In genomic region chr10:114615600-114616007, GRCh38 we compare ENCODE assay signal across 8 cellular contexts. TPM values are rescaled to one million over a fixed set of nuclear protein-coding genes. Genes with fewer than 3 reads are reported as not detected.
A peak's percentile ranks its signal among the peaks of the same experiment; 100 is the strongest.
DNase-seq lines count a peak whose midpoint lies in the region; ATAC-seq and TF ChIP-seq lines count a peak whose summit lies in the region.

No MANE protein-coding gene starts in this region.

- H3K4me1 ChIP-seq in tibial artery (peaks cover 0 to 17% (median 0%) of the 10 kb centered on the region in 4 donors), body of pancreas (peaks cover 32% of the 10 kb centered on the region)

- H3K27me3 ChIP-seq in tibial artery (no peaks in the 10 kb centered on the region), body of pancreas (no peaks in the 10 kb centered on the region)

- DNase-seq in glomerular visceral epithelial cell (ENCODE audit: extremely low spot score): peak; percentile 66
- DNase-seq in NCI-H2029 treated with DMSO at 0.1 percent for 48 hours (lab: John Stamatoyannopoulos, UW): no peak
- DNase-seq in tibial artery: no peak
- DNase-seq in hepatic stellate cell (ENCODE audit: low spot score): no peak
- DNase-seq in body of pancreas: no peak

- intact Hi-C loops in tibial artery (cut with DNase I; ENCODE audit: low total_unique reads) (no loop called here), body of pancreas (cut with DNase I) (no loop called here)

- TF ChIP-seq CTCF in tibial artery (IDR thresholded peaks at IDR 0.05) (no peak), body of pancreas (IDR thresholded peaks at IDR 0.05) (no peak)

- no peaks in the 10 kb centered on the region for H3K36me3 ChIP-seq in tibial artery
- H3K36me3 ChIP-seq in body of pancreas (replicated peaks in 1 of 2; ENCODE audit: insufficient read depth in 1 of 2, low read depth in 2 of 2): no peaks in the 10 kb centered on the region

- TF ChIP-seq POLR2A in body of pancreas (IDR thresholded peaks at IDR 0.05): no peak

- no peaks in the 10 kb centered on the region for H3K9me3 ChIP-seq in tibial artery
- H3K9me3 ChIP-seq in body of pancreas: no peaks in the 10 kb centered on the region

- peak; percentile 91 for ATAC-seq in GM18520 (IDR thresholded peaks at IDR 0.05; ENCODE audit: unreplicated experiment)
- ATAC-seq in GM21390 (IDR thresholded peaks at IDR 0.05; ENCODE audit: unreplicated experiment): peak; percentile 94
- ATAC-seq in HG03196 (IDR thresholded peaks at IDR 0.05; ENCODE audit: unreplicated experiment): peak; percentile 96
- ATAC-seq in body of pancreas: no peak

- H3K27ac ChIP-seq in tibial artery (no peak overlapping the region), body of pancreas (peak overlapping the region in 1 of 4 donors; percentile 15)

- WGBS in body of pancreas, 2 donors: 54 to 58% methylated on average over 1 of the region's 1 CpG

- H3K4me3 ChIP-seq in tibial artery: no peak overlapping the region
- H3K4me3 ChIP-seq in body of pancreas: no peak overlapping the region

RNA-seq across cellular contexts. Expression of gene ABLIM1, which starts 42.5 kb away (rescaled TPM):
- total RNA-seq in body of pancreas: 10 to 100 TPM; 34.6 to 54.7 TPM
